In genomic region chr17:46191332-46192210, GRCh38 we compare ENCODE assay signal across 1 cellular context.
TF ChIP-seq lines count a peak whose summit lies in the region.

No MANE protein-coding gene starts in this region.

TF ChIP-seq in K562, 482 proteins besides CTCF, POLR2A, EP300 and RAD21 (continued from another document):
- TF ChIP-seq TRIM25 (IDR thresholded peaks at IDR 0.05; ENCODE audit: borderline replicate concordance) (no peak), NR3C1 (CRISPR knock-in tag; IDR thresholded peaks at IDR 0.05) (no peak), E2F8 (IDR thresholded peaks at IDR 0.05; ENCODE audit: low read depth, partially characterized antibody) (no peak)
TF ChIP-seq in K562: peak in this region for 81.
